Comparison of ENCODE assay signal across 1 cellular context in genomic region chr2:100820346-100821254, GRCh38.
TF ChIP-seq lines count a peak whose summit lies in the region.

No MANE protein-coding gene starts in this region.

TF ChIP-seq in HepG2, 621 proteins besides CTCF, POLR2A, EP300 and RAD21 (continued from another document and continues in another):
- TF ChIP-seq IRF9 (CRISPR knock-in tag; IDR thresholded peaks at IDR 0.05; ENCODE audit: borderline replicate concordance) (peak; percentile 78; the same call in 1 of the 2 replicates), MLXIP (CRISPR knock-in tag; IDR thresholded peaks at IDR 0.05; ENCODE audit: borderline replicate concordance) (no peak), ZFYVE20 (CRISPR knock-in tag; IDR thresholded peaks at IDR 0.05; ENCODE audit: borderline replicate concordance, low read depth) (no peak), ZEB1 (IDR thresholded peaks at IDR 0.05; ENCODE audit: insufficient replicate concordance, low read depth) (no peak), ZNF704 (CRISPR knock-in tag; IDR thresholded peaks at IDR 0.05; ENCODE audit: borderline replicate concordance) (0 out of 2 replicates have a peak, but pooled peaks have one; percentile 45), HNRNPLL (IDR thresholded peaks at IDR 0.05; ENCODE audit: low read depth, low read length, poor library complexity, severe bottlenecking) (peak; percentile 86), ZFP41 (CRISPR knock-in tag; IDR thresholded peaks at IDR 0.05; ENCODE audit: borderline replicate concordance) (0 out of 2 replicates have a peak, but pooled peaks have one; percentile 69), TFDP1 (CRISPR knock-in tag; IDR thresholded peaks at IDR 0.05; ENCODE audit: borderline replicate concordance) (0 out of 2 replicates have a peak, but pooled peaks have one; percentile 6), NPAS2 (CRISPR knock-in tag; IDR thresholded peaks at IDR 0.05; ENCODE audit: borderline replicate concordance) (no peak), CSRNP1 (CRISPR knock-in tag; IDR thresholded peaks at IDR 0.05) (no peak), ZNF121 (CRISPR knock-in tag; IDR thresholded peaks at IDR 0.05) (no peak), ZNF367 (CRISPR knock-in tag; IDR thresholded peaks at IDR 0.05; ENCODE audit: borderline replicate concordance) (no peak), RAD51 (IDR thresholded peaks at IDR 0.05; ENCODE audit: borderline replicate concordance) (no peak), ZFP62 (CRISPR knock-in tag; IDR thresholded peaks at IDR 0.05) (no peak), ZBTB1 (CRISPR knock-in tag; IDR thresholded peaks at IDR 0.05; ENCODE audit: borderline replicate concordance) (no peak), TRIM22 (IDR thresholded peaks at IDR 0.05) (no peak), ZNF558 (CRISPR knock-in tag; IDR thresholded peaks at IDR 0.05; ENCODE audit: borderline replicate concordance) (peak; percentile 14; the same call in 1 of the 2 replicates), ZNF281 (CRISPR knock-in tag; IDR thresholded peaks at IDR 0.05; ENCODE audit: borderline replicate concordance) (no peak), SPEN (CRISPR knock-in tag; IDR thresholded peaks at IDR 0.05; ENCODE audit: low read depth) (peak; percentile 55; the same call in 1 of the 2 replicates), NCOA5 (CRISPR knock-in tag; IDR thresholded peaks at IDR 0.05) (no peak), KDM3A (CRISPR knock-in tag; IDR thresholded peaks at IDR 0.05; ENCODE audit: low read depth) (no peak), MXD4 (CRISPR knock-in tag; IDR thresholded peaks at IDR 0.05) (no peak), ZSCAN31 (CRISPR knock-in tag; IDR thresholded peaks at IDR 0.05; ENCODE audit: low read depth) (no peak), FOXO4 (CRISPR knock-in tag; conservative IDR thresholded peaks at IDR 0.05) (no peak), SRSF4 (IDR thresholded peaks at IDR 0.05; ENCODE audit: low read depth, low read length, poor library complexity, severe bottlenecking) (no peak), ZNF484 (CRISPR knock-in tag; IDR thresholded peaks at IDR 0.05; ENCODE audit: borderline replicate concordance, low read depth) (0 out of 2 replicates have a peak, but pooled peaks have one; percentile 11), ZMAT5 (CRISPR knock-in tag; IDR thresholded peaks at IDR 0.05; ENCODE audit: borderline replicate concordance, low read depth) (no peak), ZNF615 (CRISPR knock-in tag; IDR thresholded peaks at IDR 0.05; ENCODE audit: borderline replicate concordance) (no peak), MIER3 (CRISPR knock-in tag; IDR thresholded peaks at IDR 0.05; ENCODE audit: borderline replicate concordance) (no peak), CBX5 (CRISPR knock-in tag; IDR thresholded peaks at IDR 0.05; ENCODE audit: borderline replicate concordance) (0 out of 2 replicates have a peak, but pooled peaks have one; percentile 49), KAT2B (IDR thresholded peaks at IDR 0.05; ENCODE audit: borderline replicate concordance, low read depth, low read length) (no peak), RNF2 (conservative IDR thresholded peaks at IDR 0.05; ENCODE audit: low read depth) (no peak), HHEX (CRISPR knock-in tag; IDR thresholded peaks at IDR 0.05) (no peak), HNRNPUL1 (IDR thresholded peaks at IDR 0.05; ENCODE audit: low read depth, low read length) (no peak), CC2D1A (CRISPR knock-in tag; IDR thresholded peaks at IDR 0.05) (no peak), SOX13 (IDR thresholded peaks at IDR 0.05) (no peak), SOX13 (CRISPR knock-in tag; conservative IDR thresholded peaks at IDR 0.05 in 1 of 2, IDR thresholded peaks at IDR 0.05 in 1 of 2) (no peak), NFE2 (CRISPR knock-in tag; IDR thresholded peaks at IDR 0.05) (no peak), ZNF577 (CRISPR knock-in tag; IDR thresholded peaks at IDR 0.05; ENCODE audit: borderline replicate concordance, low read depth) (no peak), ZNF660 (CRISPR knock-in tag; IDR thresholded peaks at IDR 0.05; ENCODE audit: borderline replicate concordance, low read depth) (peak; percentile 41; the same call in 1 of the 2 replicates), ATF1 (CRISPR knock-in tag; IDR thresholded peaks at IDR 0.05) (no peak), ONECUT2 (CRISPR knock-in tag; IDR thresholded peaks at IDR 0.05) (no peak), HCFC1 (IDR thresholded peaks at IDR 0.05; ENCODE audit: low read depth, low read length) (no peak), REPIN1 (CRISPR knock-in tag; IDR thresholded peaks at IDR 0.05; ENCODE audit: borderline replicate concordance, low read depth) (peak; percentile 62; the same call in 1 of the 2 replicates), REXO4 (CRISPR knock-in tag; IDR thresholded peaks at IDR 0.05; ENCODE audit: borderline replicate concordance) (no peak), PHF5A (CRISPR knock-in tag; IDR thresholded peaks at IDR 0.05; ENCODE audit: low read depth, unreplicated experiment) (no peak), SIX4 (CRISPR knock-in tag; IDR thresholded peaks at IDR 0.05) (no peak), TOE1 (CRISPR knock-in tag; IDR thresholded peaks at IDR 0.05) (no peak), ZNF451 (CRISPR knock-in tag; IDR thresholded peaks at IDR 0.05) (no peak), ZNF143 (CRISPR knock-in tag; IDR thresholded peaks at IDR 0.05) (no peak), ZNF691 (CRISPR knock-in tag; IDR thresholded peaks at IDR 0.05; ENCODE audit: borderline replicate concordance, low read depth) (no peak), ZNF737 (CRISPR knock-in tag; IDR thresholded peaks at IDR 0.05; ENCODE audit: borderline replicate concordance) (no peak), HMGA1 (CRISPR knock-in tag; conservative IDR thresholded peaks at IDR 0.05) (no peak)
